ENCODE assay signal across 12 cellular contexts in genomic region chr6:154223296-154223695, GRCh38.
"Had no signal": no experiment of that assay in that cellular context is flagged by ENCODE, and none has a peak within 500 bp of the region (broad histone marks: within the 10 kb centered on the region; RNA-seq: fewer than 3 reads in every experiment).

No MANE protein-coding gene starts in this region.

- H3K9ac ChIP-seq: parathyroid adenoma had no signal

- H3K9me3 ChIP-seq: body of pancreas had no signal

- H2AFZ ChIP-seq: parathyroid adenoma had no signal

- H3K4me1 ChIP-seq: body of pancreas had no signal

- H3K27me3 ChIP-seq: body of pancreas had no signal

- H3K27ac ChIP-seq: body of pancreas, parathyroid adenoma, VCaP had no signal

- H3K4me3 Mint-ChIP-seq: endodermal cell had no signal

- H3K9me3 Mint-ChIP-seq: endodermal cell had no signal

- DNase-seq: activated CD4-positive, alpha-beta T cell treated with anti-CD3 and anti-CD28 coated beads for 48 hours; activated gamma-delta T cell; amniotic stem cell; body of pancreas; central memory CD4-positive, alpha-beta T cell; hypothalamus; stimulated activated CD4-positive, alpha-beta T cell treated with anti-CD3 and anti-CD28 coated beads, Interleukin-2, amount 100 ng/mL, for 48 hours; SW 1271; T1000 had no signal

- ATAC-seq: body of pancreas had no signal

- H3K4me3 ChIP-seq: body of pancreas had no signal

- H3K27ac Mint-ChIP-seq: endodermal cell had no signal
